In genomic region chr3:46933261-46933660, GRCh38 we compare ENCODE assay signal across 14 cellular contexts. TPM values are rescaled to one million over a fixed set of nuclear protein-coding genes. Genes with fewer than 3 reads are reported as not detected.
DNase-seq lines count a peak whose midpoint lies in the region; FAIRE-seq and TF ChIP-seq lines count a peak whose summit lies in the region.
"Had no signal": no experiment of that assay in that cellular context is flagged by ENCODE, and none has a peak within 500 bp of the region (broad histone marks: within the 10 kb centered on the region; RNA-seq: fewer than 3 reads in every experiment).

No MANE protein-coding gene starts in this region.

- no peak for DNase-seq in activated CD4-positive, alpha-beta T cell treated with anti-CD3 and anti-CD28 coated beads, Interleukin-2, amount 10 ng/mL, durations not matched to agents 24 days and 14 days
- DNase-seq in activated CD4-positive, alpha-beta T cell treated with anti-CD3 and anti-CD28 coated beads, Interleukin-2, amount 50 U/mL, for 4 hours = no peak
- no peak for DNase-seq in kidney tubule cell (ENCODE audit: low spot score)
- no peak for DNase-seq in effector memory CD4-positive, alpha-beta T cell
- DNase-seq in H54 (ENCODE audit: insufficient read length, low spot score) = no peak
- DNase-seq: 8988T, NCI-H1417, NCI-H748 treated with DMSO at 0.1 percent for 48 hours had no signal

- no peak overlapping the region for H3K4me3 Mint-ChIP-seq in activated CD4-positive, alpha-beta T cell treated with anti-CD3 and anti-CD28 coated beads, Interleukin-2, amount 10 ng/mL, durations not matched to agents 24 days and 14 days

- intact Hi-C loops in activated CD4-positive, alpha-beta T cell treated with anti-CD3 and anti-CD28 coated beads, Interleukin-2, amount 10 ng/mL, durations not matched to agents 24 days and 14 days (cut with micrococcal nuclease) = loop anchor here (5.0 kb wide), 1 partner anchor 39 kb away; no protein-coding TSS in a partner anchor

- H3K9ac ChIP-seq in SU-DHL-6 (ENCODE audit: low read length) (peak overlapping the region; percentile 18; the same call in 1 of the 2 replicates), subcutaneous abdominal adipose tissue (ENCODE audit: low read length in 5 of 5) (peak overlapping the region in 1 of 5 donors; percentile 54)

- no peak for FAIRE-seq in H54 (lab: Jason Lieb, UNC)
- FAIRE-seq: GM18507, islet of Langerhans had no signal

- H3K27me3 ChIP-seq in SU-DHL-6 (ENCODE audit: low read length) = no peaks in the 10 kb centered on the region
- H3K27me3 ChIP-seq in layer of hippocampus (ENCODE audit: control insufficient read depth, insufficient read depth, low read length) = no peaks in the 10 kb centered on the region
- no peaks in the 10 kb centered on the region for H3K27me3 ChIP-seq in subcutaneous abdominal adipose tissue (ENCODE audit: control insufficient read depth in 5 of 5, insufficient read depth in 4 of 5, low read length in 5 of 5)
- no peaks in the 10 kb centered on the region for H3K27me3 ChIP-seq in effector memory CD4-positive, alpha-beta T cell (replicated peaks; ENCODE audit: control insufficient read depth, insufficient read depth, low read length, poor library complexity, severe bottlenecking)

- H3K36me3 Mint-ChIP-seq in activated CD4-positive, alpha-beta T cell treated with anti-CD3 and anti-CD28 coated beads, Interleukin-2, amount 10 ng/mL, durations not matched to agents 24 days and 14 days (ENCODE audit: low read depth) = peaks cover 45% of the 10 kb centered on the region

- peaks cover 35% of the 10 kb centered on the region for H3F3A ChIP-seq in SU-DHL-6 (ENCODE audit: insufficient read depth)

- peaks cover 5% of the 10 kb centered on the region for H3K9me3 Mint-ChIP-seq in activated CD4-positive, alpha-beta T cell treated with anti-CD3 and anti-CD28 coated beads, Interleukin-2, amount 10 ng/mL, durations not matched to agents 24 days and 14 days

- no peak overlapping the region for H3K4me3 ChIP-seq in SU-DHL-6 (ENCODE audit: insufficient read depth, low read length, poor library complexity, severe bottlenecking)
- H3K4me3 ChIP-seq in subcutaneous abdominal adipose tissue (ENCODE audit: low read depth in 1 of 5, low read length in 5 of 5) = no peak overlapping the region
- H3K4me3 ChIP-seq in effector memory CD4-positive, alpha-beta T cell (ENCODE audit: insufficient read depth, low read depth, low read length, poor library complexity, severe bottlenecking) = no peak overlapping the region

- peak overlapping the region; percentile 44 for H3K4me2 ChIP-seq in SU-DHL-6 (ENCODE audit: low read depth, low read length, poor library complexity, severe bottlenecking)

- peaks cover 76% of the 10 kb centered on the region for H3K79me2 ChIP-seq in SU-DHL-6 (ENCODE audit: insufficient read depth, low read length)

- H3K9me3 ChIP-seq in SU-DHL-6 (ENCODE audit: insufficient read depth, low read length) = 0 out of 2 replicates have a peak, but pooled peaks cover 4% of the 10 kb centered on the region
- H3K9me3 ChIP-seq in subcutaneous abdominal adipose tissue (ENCODE audit: control insufficient read depth in 5 of 5, low read length in 5 of 5) = no peaks in the 10 kb centered on the region
- no peaks in the 10 kb centered on the region for H3K9me3 ChIP-seq in effector memory CD4-positive, alpha-beta T cell (ENCODE audit: control insufficient read depth, low read length)

- no peak for TF ChIP-seq CTCF in SU-DHL-6 (IDR thresholded peaks at IDR 0.05; ENCODE audit: insufficient read depth, low read length, poor library complexity, severe bottlenecking)

- no peaks in the 10 kb centered on the region for H3K27me3 Mint-ChIP-seq in activated CD4-positive, alpha-beta T cell treated with anti-CD3 and anti-CD28 coated beads, Interleukin-2, amount 10 ng/mL, durations not matched to agents 24 days and 14 days

- H3K9me2 ChIP-seq in SU-DHL-6 (replicated peaks; ENCODE audit: insufficient read depth, low read length) = no peaks in the 10 kb centered on the region

- H3K4me1 ChIP-seq in subcutaneous abdominal adipose tissue (ENCODE audit: control insufficient read depth in 5 of 5, insufficient read depth in 5 of 5, low read length in 5 of 5) = peaks cover 44 to 87% (median 81%) of the 10 kb centered on the region in 5 donors
- peaks cover 29% of the 10 kb centered on the region for H3K4me1 ChIP-seq in effector memory CD4-positive, alpha-beta T cell (ENCODE audit: control insufficient read depth, insufficient read depth, low read length, poor library complexity, severe bottlenecking)

- TF ChIP-seq POLR2A in H54 (IDR thresholded peaks at IDR 0.05; ENCODE audit: low read depth, low read length) = no peak

- H2AFZ ChIP-seq in SU-DHL-6 (ENCODE audit: low read depth, low read length, severe bottlenecking) = no peak overlapping the region

- peaks cover 51% of the 10 kb centered on the region for H3K4me1 Mint-ChIP-seq in activated CD4-positive, alpha-beta T cell treated with anti-CD3 and anti-CD28 coated beads, Interleukin-2, amount 10 ng/mL, durations not matched to agents 24 days and 14 days

- H3K27ac ChIP-seq in SU-DHL-6 (ENCODE audit: low read depth, low read length) (peak overlapping the region; percentile 99), layer of hippocampus (ENCODE audit: low read depth, low read length) (peak overlapping the region; percentile 16), subcutaneous abdominal adipose tissue (ENCODE audit: low read depth, low read length) (peak overlapping the region; percentile 74)
- H3K27ac ChIP-seq in effector memory CD4-positive, alpha-beta T cell (ENCODE audit: insufficient read depth, low read length, poor library complexity, severe bottlenecking) = no peak overlapping the region

- H4K20me1 ChIP-seq in SU-DHL-6 (ENCODE audit: low read depth, low read length) = no peaks in the 10 kb centered on the region

- peaks cover 9% of the 10 kb centered on the region for H3K36me3 ChIP-seq in SU-DHL-6 (ENCODE audit: low read length)
- peaks cover 0 to 22% (median 17%) of the 10 kb centered on the region in 5 donors for H3K36me3 ChIP-seq in subcutaneous abdominal adipose tissue (ENCODE audit: control insufficient read depth in 5 of 5, insufficient read depth in 5 of 5, low read length in 5 of 5)
- peaks cover 22% of the 10 kb centered on the region for H3K36me3 ChIP-seq in effector memory CD4-positive, alpha-beta T cell (ENCODE audit: control insufficient read depth, insufficient read depth, low read length)

- H3K27ac Mint-ChIP-seq in activated CD4-positive, alpha-beta T cell treated with anti-CD3 and anti-CD28 coated beads, Interleukin-2, amount 10 ng/mL, durations not matched to agents 24 days and 14 days = peak overlapping the region; percentile 9

RNA-seq across cellular contexts. Expression of gene CCDC12, which starts 43.3 kb away (rescaled TPM):
- 55.3 and 66.2 TPM in 2 replicates for total RNA-seq in activated CD4-positive, alpha-beta T cell treated with anti-CD3 and anti-CD28 coated beads, Interleukin-2, amount 10 ng/mL, durations not matched to agents 24 days and 14 days

RNA-seq across cellular contexts. Expression of gene NBEAL2, which starts 46.2 kb away (rescaled TPM):
- total RNA-seq in activated CD4-positive, alpha-beta T cell treated with anti-CD3 and anti-CD28 coated beads, Interleukin-2, amount 10 ng/mL, durations not matched to agents 24 days and 14 days = 115 and 119 TPM in 2 replicates

RNA-seq across cellular contexts. Expression of gene PTH1R, which starts 55.7 kb away (rescaled TPM):
- total RNA-seq in activated CD4-positive, alpha-beta T cell treated with anti-CD3 and anti-CD28 coated beads, Interleukin-2, amount 10 ng/mL, durations not matched to agents 24 days and 14 days = not detected in 2 replicates
- total RNA-seq: T-helper 1 cell treated with Interleukin-12 subunit alpha and Interleukin-12 subunit beta and Interleukin-4 antibody, amounts not matched to agents 30 ng/mL and 1 ng/mL, for 36 hours had no signal
